ENCODE assay signal across 7 cellular contexts in the genomic region with DNA sequence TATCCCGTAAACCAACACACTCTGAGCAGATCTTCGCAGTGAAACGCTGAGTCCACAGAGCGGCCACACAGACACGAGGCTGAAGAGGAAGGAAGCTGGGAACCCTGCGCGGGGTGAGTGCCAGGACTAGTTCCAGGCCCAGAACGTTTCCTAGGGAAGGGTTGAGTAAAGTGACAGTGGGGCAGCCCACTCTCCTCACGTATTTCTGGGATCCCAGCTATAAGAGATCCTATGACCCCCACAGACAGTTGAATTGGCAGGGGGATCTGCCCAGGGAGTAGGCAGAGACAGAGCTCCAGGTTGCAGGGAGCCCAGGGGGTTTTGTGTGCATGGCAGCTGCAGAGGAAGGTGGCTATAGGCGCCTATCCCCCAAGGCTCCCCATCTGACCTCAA. TPM values are rescaled to one million over a fixed set of nuclear protein-coding genes. Genes with fewer than 3 reads are reported as not detected.
DNase-seq lines count a peak whose midpoint lies in the region; ATAC-seq and TF ChIP-seq lines count a peak whose summit lies in the region.

No MANE protein-coding gene starts in this region.

- H3K79me2 ChIP-seq in trophoblast cell (ENCODE audit: control insufficient read depth, insufficient read depth, low read length, poor library complexity) = peaks cover 4% of the 10 kb centered on the region

- H2AFZ ChIP-seq in trophoblast cell (ENCODE audit: insufficient read depth, low read length, poor library complexity) = peak overlapping the region; percentile 83

- peak overlapping the region; percentile 82 for H4K12ac ChIP-seq in trophoblast cell (ENCODE audit: low read depth, low read length)

- H4K8ac ChIP-seq in trophoblast cell (ENCODE audit: low read depth, low read length) = peak overlapping the region; percentile 96

- peaks cover 5 to 19% of the 10 kb centered on the region in 2 donors for H3K4me1 ChIP-seq in adrenal gland (replicated peaks in 1 of 2)
- peaks cover 6 to 7% of the 10 kb centered on the region in 2 experiments for H3K4me1 ChIP-seq in trophoblast cell (ENCODE audit: control insufficient read depth in 1 of 2, insufficient read depth in 2 of 2, low read length in 2 of 2)

- H2BK12ac ChIP-seq in trophoblast cell (ENCODE audit: low read length) = no peak overlapping the region

- H3K4me2 ChIP-seq in trophoblast cell (ENCODE audit: low read length) = peak overlapping the region; percentile 67

- intact Hi-C loops in adrenal gland (cut with DNase I) = loop anchor here in 1 of 2 donors (10.0 kb wide), 1 partner anchor 215 kb away; the partner anchor contains the start of gene TSHR
- intact Hi-C loops in left ventricle myocardium superior (cut with micrococcal nuclease) = loop anchor here (5.0 to 10.0 kb wide), 2 partner anchors 172 to 215 kb away; partner anchors contain the start of gene TSHR

- WGBS in adrenal gland, 4 donors = 1 to 3% (median 2%) methylated on average over 10 of the region's 10 CpGs
- WGBS in trophoblast cell (ENCODE audit: extremely low coverage, insufficient coverage, insufficient read length) = no CpG with 5 or more reads among the region's 10 CpGs

- H3K9me3 ChIP-seq in KOPT-K1 (ENCODE audit: insufficient read depth, low read length, poor library complexity, severe bottlenecking) = no peaks in the 10 kb centered on the region
- no peaks in the 10 kb centered on the region for H3K9me3 ChIP-seq in adrenal gland (replicated peaks in 1 of 3)
- no peaks in the 10 kb centered on the region for H3K9me3 ChIP-seq in trophoblast cell (ENCODE audit: insufficient read depth, low read depth, low read length)

- no peak overlapping the region for H3K23ac ChIP-seq in trophoblast cell (ENCODE audit: low read length)

- H3K27me3 ChIP-seq in adrenal gland = no peaks in the 10 kb centered on the region
- no peaks in the 10 kb centered on the region for H3K27me3 ChIP-seq in trophoblast cell (ENCODE audit: insufficient read depth, low read length)

- ATAC-seq in GM21576 (IDR thresholded peaks at IDR 0.05; ENCODE audit: unreplicated experiment) (peak; percentile 20), left ventricle myocardium superior (peak; percentile 80)

- H3K27ac ChIP-seq in KOPT-K1 (ENCODE audit: low read depth, low read length, poor library complexity, severe bottlenecking) = peak overlapping the region; percentile 86
- H3K27ac ChIP-seq in adrenal gland = peak overlapping the region; percentile 83 to 99 (median 95)
- no peak overlapping the region for H3K27ac ChIP-seq in trophoblast cell (ENCODE audit: low read depth, low read length)

- DNase-seq in adrenal gland (peak; percentile 62 to 85 (median 75)), left ventricle myocardium superior (peak; percentile 80), trophoblast cell (no peak)
- DNase-seq in activated CD8-positive, alpha-beta memory T cell treated with anti-CD3 and anti-CD28 coated beads, Interleukin-2, amount 50 U/mL, for 4 hours = no peak

- peak overlapping the region; percentile 67 for H4K91ac ChIP-seq in trophoblast cell (ENCODE audit: low read depth, low read length)

- TF ChIP-seq POLR2A in adrenal gland (IDR thresholded peaks at IDR 0.05) = no peak

- H3K14ac ChIP-seq in trophoblast cell (ENCODE audit: low read length) = peak overlapping the region; percentile 72

- TF ChIP-seq CTCF in adrenal gland (IDR thresholded peaks at IDR 0.05) = no peak

- H2AK5ac ChIP-seq in trophoblast cell (ENCODE audit: low read length) = no peak overlapping the region

- H3K36me3 ChIP-seq in KOPT-K1 (ENCODE audit: insufficient read depth, low read length) = no peaks in the 10 kb centered on the region
- no peaks in the 10 kb centered on the region for H3K36me3 ChIP-seq in adrenal gland (replicated peaks in 1 of 2)
- no peaks in the 10 kb centered on the region for H3K36me3 ChIP-seq in trophoblast cell (ENCODE audit: control insufficient read depth in 1 of 2, insufficient read depth in 2 of 2, low read length in 2 of 2)

- peak overlapping the region; percentile 64; the same call in 1 of the 2 replicates for H3K4me3 ChIP-seq in GM08714 (ENCODE audit: low read length)
- peak overlapping the region; percentile 30 to 70 (median 54) for H3K4me3 ChIP-seq in adrenal gland
- H3K4me3 ChIP-seq in trophoblast cell (ENCODE audit: low read depth, low read length) = peak overlapping the region; percentile 73

- no peak overlapping the region for H2BK120ac ChIP-seq in trophoblast cell (ENCODE audit: insufficient read depth, low read length, poor library complexity)

- no peak overlapping the region for H3K4ac ChIP-seq in trophoblast cell (ENCODE audit: low read depth, low read length)

- peak overlapping the region; percentile 64 for H3K9ac ChIP-seq in trophoblast cell (ENCODE audit: low read length)

- peak overlapping the region; percentile 80 for H3K18ac ChIP-seq in trophoblast cell (ENCODE audit: low read length)

- H2BK5ac ChIP-seq in trophoblast cell (ENCODE audit: low read depth, low read length, poor library complexity) = no peak overlapping the region

- H3K79me1 ChIP-seq in trophoblast cell (ENCODE audit: low read length) = peaks cover 6% of the 10 kb centered on the region

RNA-seq across cellular contexts. Expression of gene GTF2A1, which starts 51.1 kb away (rescaled TPM):
- 10 to 100 TPM; 18.9 to 51.4 (median 29.4) TPM for total RNA-seq in adrenal gland
- polyA plus RNA-seq in adrenal gland = 10 to 100 TPM in 1 of 3 donors, 1 to 10 TPM in 2; 4.3 to 41.2 (median 5.1) TPM
- total RNA-seq in left ventricle myocardium superior = 18.9 TPM
- polyA plus RNA-seq in trophoblast cell (2013) = 21.0 and 22.7 TPM in 2 replicates

Comparison
In these comparisons a context has a peak if more than half of its experiments do, and no peak if none do; other contexts are left out.
1. DNase-seq: peak in adrenal gland (7 of 7) and left ventricle myocardium superior (single experiment); none in trophoblast cell (0 of 2) and activated CD8-positive, alpha-beta memory T cell treated with anti-CD3 and anti-CD28 coated beads, Interleukin-2, amount 50 U/mL, for 4 hours (single experiment).
2. Peak in every context shown above with its lines, with median percentiles within 50 percentile points of each other: H3K4me3 ChIP-seq.